ENCODE assay signal across 17 cellular contexts in the genomic region with DNA sequence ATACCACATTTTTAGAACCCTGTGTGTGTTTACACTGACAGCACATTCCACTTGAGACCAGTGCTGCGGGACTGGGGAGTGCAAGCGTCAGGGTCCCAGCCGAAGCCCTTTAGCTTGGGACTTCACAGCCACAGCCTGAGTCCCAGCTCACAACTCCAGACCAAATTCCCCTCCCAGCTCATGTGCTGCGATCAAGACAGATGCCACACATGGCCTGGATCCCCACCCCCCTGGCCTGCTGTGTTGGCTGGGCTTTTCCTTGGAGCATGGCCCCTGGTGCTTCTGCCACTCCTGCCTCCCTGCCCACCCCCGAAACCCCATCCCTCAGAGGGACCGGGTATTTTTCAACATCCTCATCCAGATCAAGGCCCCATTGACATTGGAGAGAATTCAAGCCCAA.
DNase-seq lines count a peak whose midpoint lies in the region; ATAC-seq and TF ChIP-seq lines count a peak whose summit lies in the region.
"Had no signal": no experiment of that assay in that cellular context is flagged by ENCODE, and none has a peak within 500 bp of the region (broad histone marks: within the 10 kb centered on the region; RNA-seq: fewer than 3 reads in every experiment).

No MANE protein-coding gene starts in this region.

- WGBS in H9 (ENCODE audit: extremely low coverage, insufficient read length, low lambda C conversion rate), result no CpG with 5 or more reads among the region's 6 CpGs
- 95% methylated on average over 5 of the region's 6 CpGs for WGBS in SK-N-SH (ENCODE audit: low lambda C conversion rate)

- H4K8ac ChIP-seq in H9 (replicated peaks; ENCODE audit: insufficient read length, low read depth, low read length), result no peak overlapping the region

- H3K36me3 Mint-ChIP-seq in H9 (ENCODE audit: insufficient read depth in 1 of 3, low read depth in 3 of 3) (peaks cover 3 to 38% (median 28%) of the 10 kb centered on the region in 3 experiments), glutamatergic neuron (ENCODE audit: unreplicated experiment) (no peaks in the 10 kb centered on the region)
- peaks cover 94% of the 10 kb centered on the region for H3K36me3 Mint-ChIP-seq in stimulated activated effector memory CD8-positive, alpha-beta T cell treated with anti-CD3 and anti-CD28 coated beads, Interleukin-12 subunit alpha, Interleukin-12 subunit beta, amount 100 ng/mL, for 72 hours

- H2BK12ac ChIP-seq in H9 (ENCODE audit: insufficient read length, low read depth, low read length), result no peak overlapping the region

- no peak overlapping the region for H3T11ph ChIP-seq in H9 (ENCODE audit: low read length)

- no peak overlapping the region for H4K91ac ChIP-seq in H9 (ENCODE audit: insufficient read length, low read depth, low read length)

- H3K27me3 Mint-ChIP-seq in H9 (ENCODE audit: low read depth) (no peaks in the 10 kb centered on the region), glutamatergic neuron (ENCODE audit: unreplicated experiment) (peaks cover 5% of the 10 kb centered on the region)
- H3K27me3 Mint-ChIP-seq: B cell had no signal

- no peak overlapping the region for H3K9ac ChIP-seq in H9 (ENCODE audit: extremely low read depth, insufficient read length, low read length)
- H3K9ac ChIP-seq in SK-N-SH, result no peak overlapping the region
- H3K9ac ChIP-seq: GM23248 had no signal

- no peaks in the 10 kb centered on the region for H3K27me3 ChIP-seq in H9 (ENCODE audit: insufficient read depth, low read length)
- H3K27me3 ChIP-seq in SK-N-SH (ENCODE audit: insufficient read depth), result no peaks in the 10 kb centered on the region

- CTCF ChIA-PET in SK-N-SH (lab: Yijun Ruan, JAX), result no interaction called here

- H3K36me3 ChIP-seq in SK-N-SH (replicated peaks in 1 of 2; ENCODE audit: control insufficient read depth in 1 of 2, insufficient read depth in 2 of 2, low read length in 1 of 2), result peaks cover 21 to 27% of the 10 kb centered on the region in 2 experiments

- DNase-seq in H9, result no peak
- peak; percentile 64 for DNase-seq in SK-N-SH
- peak; percentile 53 for DNase-seq in glutamatergic neuron
- no peak for DNase-seq in stimulated activated effector memory CD8-positive, alpha-beta T cell treated with anti-CD3 and anti-CD28 coated beads, Interleukin-12 subunit alpha, Interleukin-12 subunit beta, amount 100 ng/mL, for 72 hours (ENCODE audit: low spot score in 2 of 2)
- no peak for DNase-seq in activated T-cell treated with anti-CD3 and anti-CD28 coated beads, Interleukin-2, amount 50 U/mL, for 1 hour
- DNase-seq in central memory CD4-positive, alpha-beta T cell, result no peak
- DNase-seq: CD8-positive, alpha-beta T cell; DMS79 treated with DMSO at 0.1 percent for 48 hours; GM23248; NCI-H1092; NCI-H146; NCI-H2081 treated with DMSO at 0.1 percent for 48 hours; NCI-H2227 treated with DMSO at 0.1 percent for 48 hours; NCI-H526; NK-92 treated with Interleukin-12 subunit alpha and Interleukin-12 subunit beta, amount 100 ng/mL, for 24 hours had no signal

- H3K9me3 Mint-ChIP-seq in H9 (no peaks in the 10 kb centered on the region; a peak in 1 of 5 replicates), glutamatergic neuron (ENCODE audit: unreplicated experiment) (peaks cover 14% of the 10 kb centered on the region)
- H3K9me3 Mint-ChIP-seq in stimulated activated effector memory CD8-positive, alpha-beta T cell treated with anti-CD3 and anti-CD28 coated beads, Interleukin-12 subunit alpha, Interleukin-12 subunit beta, amount 100 ng/mL, for 72 hours, result no peaks in the 10 kb centered on the region
- H3K9me3 Mint-ChIP-seq: CD8-positive, alpha-beta T cell had no signal

- H3K79me1 ChIP-seq in H9 (ENCODE audit: insufficient read depth, low read depth, low read length, poor library complexity, severe bottlenecking), result no peaks in the 10 kb centered on the region

- POLR2A ChIA-PET in SK-N-SH (lab: Yijun Ruan, JAX), result no interaction called here

- no peak for TF ChIP-seq EP300 in SK-N-SH (IDR thresholded peaks at IDR 0.05; ENCODE audit: borderline replicate concordance in 1 of 2, low read depth in 1 of 2, low read length in 1 of 2)

- no peak overlapping the region for H3K4me3 Mint-ChIP-seq in H9
- no peak overlapping the region for H3K4me3 Mint-ChIP-seq in glutamatergic neuron (ENCODE audit: unreplicated experiment)
- H3K4me3 Mint-ChIP-seq in stimulated activated effector memory CD8-positive, alpha-beta T cell treated with anti-CD3 and anti-CD28 coated beads, Interleukin-12 subunit alpha, Interleukin-12 subunit beta, amount 100 ng/mL, for 72 hours, result no peak overlapping the region
- H3K4me3 Mint-ChIP-seq: B cell; CD8-positive, alpha-beta T cell had no signal

- H3K23me2 ChIP-seq in H9 (ENCODE audit: insufficient read length, low read depth, low read length, poor library complexity, severe bottlenecking), result no peaks in the 10 kb centered on the region

- TF ChIP-seq RAD21 in SK-N-SH (IDR thresholded peaks at IDR 0.05; ENCODE audit: low read length), result no peak

- H3K4me1 ChIP-seq in H9 (ENCODE audit: insufficient read depth, low read length), result no peaks in the 10 kb centered on the region
- H3K4me1 ChIP-seq in SK-N-SH (ENCODE audit: control insufficient read depth in 1 of 2, insufficient read depth in 2 of 2, low read depth in 1 of 2, low read length in 1 of 2), result peaks cover 0 to 33% of the 10 kb centered on the region in 2 experiments; a peak in 2 of 4 replicates

- no peaks in the 10 kb centered on the region; the same call in 1 of the 2 replicates for H3K79me2 ChIP-seq in H9 (ENCODE audit: insufficient read depth, low read length)
- H3K79me2 ChIP-seq in SK-N-SH (ENCODE audit: insufficient read depth), result peaks cover 35% of the 10 kb centered on the region; the same call in 1 of the 2 replicates

- H3K9me2 ChIP-seq in SK-N-SH, result no peaks in the 10 kb centered on the region

- no peak overlapping the region for H3K14ac ChIP-seq in H9 (ENCODE audit: insufficient read depth, low read length)

- no peak for ATAC-seq in stimulated activated effector memory CD8-positive, alpha-beta T cell treated with anti-CD3 and anti-CD28 coated beads, Interleukin-12 subunit alpha, Interleukin-12 subunit beta, amount 100 ng/mL, for 72 hours
- no peak for ATAC-seq in HG02610 (IDR thresholded peaks at IDR 0.05; ENCODE audit: unreplicated experiment)
- ATAC-seq: CD8-positive, alpha-beta T cell had no signal

- no peak overlapping the region for H2BK15ac ChIP-seq in H9 (ENCODE audit: low read depth, low read length)

- no peak overlapping the region for H2AK5ac ChIP-seq in H9 (ENCODE audit: insufficient read length, low read length)

- H4K20me1 ChIP-seq in H9 (ENCODE audit: control insufficient read depth, insufficient read depth, insufficient read length) (no peaks in the 10 kb centered on the region), SK-N-SH (ENCODE audit: insufficient read depth) (0 out of 2 replicates have a peak, but pooled peaks cover 9% of the 10 kb centered on the region)

- H3K4ac ChIP-seq in H9 (ENCODE audit: low read depth, low read length), result no peak overlapping the region

- peaks cover 7 to 11% of the 10 kb centered on the region in 2 experiments for H3K4me1 Mint-ChIP-seq in H9
- H3K4me1 Mint-ChIP-seq in glutamatergic neuron (ENCODE audit: low read depth, unreplicated experiment), result peaks cover 28% of the 10 kb centered on the region
- H3K4me1 Mint-ChIP-seq in stimulated activated effector memory CD8-positive, alpha-beta T cell treated with anti-CD3 and anti-CD28 coated beads, Interleukin-12 subunit alpha, Interleukin-12 subunit beta, amount 100 ng/mL, for 72 hours, result peaks cover 64% of the 10 kb centered on the region

- H2AFZ ChIP-seq in H9 (ENCODE audit: low read length) (no peak overlapping the region), SK-N-SH (ENCODE audit: low read depth) (no peak overlapping the region)
- H2AFZ ChIP-seq: GM23248 had no signal

- H3K9me3 ChIP-seq in H9 (ENCODE audit: control insufficient read depth, low read depth, low read length) (no peaks in the 10 kb centered on the region), SK-N-SH (no peaks in the 10 kb centered on the region)

- no peaks in the 10 kb centered on the region for H3F3A ChIP-seq in SK-N-SH (replicated peaks; ENCODE audit: insufficient read depth)

- TF ChIP-seq CTCF in H9 (conservative IDR thresholded peaks at IDR 0.05) (no peak), SK-N-SH (IDR thresholded peaks at IDR 0.05) (no peak), glutamatergic neuron (IDR thresholded peaks at IDR 0.05; ENCODE audit: partially characterized antibody, unreplicated experiment) (no peak)

- no peak overlapping the region for H3K18ac ChIP-seq in H9 (ENCODE audit: insufficient read length, low read depth, low read length)

- no peak overlapping the region for H3K56ac ChIP-seq in H9 (ENCODE audit: insufficient read length, low read depth, low read length)

- H3K27ac Mint-ChIP-seq in H9 (peak overlapping the region in 2 of 3 experiments; percentile 68 to 79; a peak in 2 of 7 replicates), glutamatergic neuron (ENCODE audit: unreplicated experiment) (peak overlapping the region; percentile 86)
- peak overlapping the region; percentile 36 for H3K27ac Mint-ChIP-seq in stimulated activated effector memory CD8-positive, alpha-beta T cell treated with anti-CD3 and anti-CD28 coated beads, Interleukin-12 subunit alpha, Interleukin-12 subunit beta, amount 100 ng/mL, for 72 hours
- H3K27ac Mint-ChIP-seq: B cell; CD8-positive, alpha-beta T cell had no signal

- H2BK5ac ChIP-seq in H9 (ENCODE audit: insufficient read length, low read length), result no peak overlapping the region

- no peak overlapping the region for H3K4me2 ChIP-seq in H9 (ENCODE audit: insufficient read depth, insufficient read length, low read length)
- no peak overlapping the region for H3K4me2 ChIP-seq in SK-N-SH

- no peak overlapping the region for H3K23ac ChIP-seq in H9 (ENCODE audit: insufficient read length, low read depth, low read length)

- no peak overlapping the region for H4K5ac ChIP-seq in H9 (ENCODE audit: insufficient read length, low read depth, low read length)

- no peak overlapping the region for H3K4me3 ChIP-seq in SK-N-SH (ENCODE audit: low read depth in 2 of 2, low read length in 1 of 2)
- H3K4me3 ChIP-seq: GM23248 had no signal

- H2BK120ac ChIP-seq in H9 (ENCODE audit: low read depth, low read length, poor library complexity, severe bottlenecking), result no peak overlapping the region

- no peak overlapping the region for H2BK20ac ChIP-seq in H9 (ENCODE audit: low read depth, low read length, poor library complexity, severe bottlenecking)

- H3K27ac ChIP-seq in H9 (ENCODE audit: insufficient read length, low read depth, low read length) (no peak overlapping the region), SK-N-SH (ENCODE audit: low read depth in 2 of 2, low read length in 1 of 2) (no peak overlapping the region)
- H3K27ac ChIP-seq: GM23248 had no signal

TF ChIP-seq in SK-N-SH, 30 proteins besides CTCF, POLR2A, EP300 and RAD21:
- TF ChIP-seq MXI1 (IDR thresholded peaks at IDR 0.05; ENCODE audit: low read depth, low read length) (peak; percentile 86), SMC3 (IDR thresholded peaks at IDR 0.05; ENCODE audit: low read depth, low read length) (no peak), CHD2 (IDR thresholded peaks at IDR 0.05; ENCODE audit: low read length, partially characterized antibody) (peak; percentile 9)

Comparison
In these comparisons a context has a peak if more than half of its experiments do, and no peak if none do; other contexts are left out.
1. DNase-seq: peak in SK-N-SH (single experiment) and glutamatergic neuron (single experiment); none in H9 (single experiment), stimulated activated effector memory CD8-positive, alpha-beta T cell treated with anti-CD3 and anti-CD28 coated beads, Interleukin-12 subunit alpha, Interleukin-12 subunit beta, amount 100 ng/mL, for 72 hours (0 of 2), activated T-cell treated with anti-CD3 and anti-CD28 coated beads, Interleukin-2, amount 50 U/mL, for 1 hour (single experiment) and central memory CD4-positive, alpha-beta T cell (single experiment).
2. H3K27ac Mint-ChIP-seq: peak in every context shown above with its lines; median percentile 86 in glutamatergic neuron; 74 in H9; 36 in stimulated activated effector memory CD8-positive, alpha-beta T cell treated with anti-CD3 and anti-CD28 coated beads, Interleukin-12 subunit alpha, Interleukin-12 subunit beta, amount 100 ng/mL, for 72 hours.